ENCODE assay signal across 16 cellular contexts in genomic region chr17:2008332-2009126, GRCh38. TPM values are rescaled to one million over a fixed set of nuclear protein-coding genes. Genes with fewer than 3 reads are reported as not detected.
"Had no signal": no experiment of that assay in that cellular context is flagged by ENCODE, and none has a peak within 500 bp of the region (broad histone marks: within the 10 kb centered on the region; RNA-seq: fewer than 3 reads in every experiment).

No MANE protein-coding gene starts in this region.

- ATAC-seq: activated T-cell treated with anti-CD3 and anti-CD28 coated beads, Interleukin-2, amount 50 U/mL, for 72 hours; foreskin keratinocyte; natural killer cell treated with Interleukin-12 subunit alpha and Interleukin-12 subunit beta and Interleukin-15 and Interleukin-18, amount 100 ng/mL, for 72 hours; stimulated activated naive CD8-positive, alpha-beta T cell treated with anti-CD3 and anti-CD28 coated beads, Interleukin-15, Interleukin-2, amounts not matched to agents 100 U/mL and 50 U/mL, for 24 hours had no signal

- H3K4me1 ChIP-seq: foreskin keratinocyte, sigmoid colon, uterus had no signal

- H3K4me3 ChIP-seq: cardiac muscle cell, sigmoid colon, thoracic aorta, uterus had no signal

- H3K27ac ChIP-seq: cardiac muscle cell, foreskin keratinocyte, sigmoid colon, thoracic aorta, uterus had no signal

- H3K36me3 ChIP-seq: cardiac muscle cell, sigmoid colon, thoracic aorta, uterus had no signal

- H3K9me3 ChIP-seq: thoracic aorta, uterus had no signal

- DNase-seq: activated CD4-positive, alpha-beta memory T cell treated with anti-CD3 and anti-CD28 coated beads for 36 hours; activated CD4-positive, CD25-positive, alpha-beta regulatory T cell treated with anti-CD3 and anti-CD28 coated beads, Interleukin-2, amount 50 U/mL, for 72 hours; activated gamma-delta T cell treated with Interleukin-2 at 50 U/mL for 16 hours; activated naive CD8-positive, alpha-beta T cell treated with anti-CD3 and anti-CD28 coated beads, Interleukin-2, amount 10 ng/mL, durations not matched to agents 7 days and 5 days; activated T-cell treated with anti-CD3 and anti-CD28 coated beads, Interleukin-2, amount 50 U/mL, for 72 hours; anterior cingulate cortex; foreskin keratinocyte; sigmoid colon; stimulated activated CD4-positive, alpha-beta T cell treated with anti-CD3 and anti-CD28 coated beads, Interleukin-2, amount 100 ng/mL, for 48 hours; stimulated activated CD8-positive, alpha-beta memory T cell treated with anti-CD3 and anti-CD28 coated beads, Interleukin-4, amount 100 ng/mL, for 48 hours; stimulated activated naive CD8-positive, alpha-beta T cell treated with anti-CD3 and anti-CD28 coated beads, Interleukin-15, Interleukin-2, amounts not matched to agents 100 U/mL and 50 U/mL, for 24 hours; uterus had no signal

- H3K27me3 ChIP-seq: cardiac muscle cell, foreskin keratinocyte, uterus had no signal

RNA-seq across cellular contexts. Expression of gene RTN4RL1, which starts 16.6 kb away (rescaled TPM):
- total RNA-seq: endothelial cell of umbilical vein; natural killer cell treated with Interleukin-12 subunit alpha and Interleukin-12 subunit beta and Interleukin-15 and Interleukin-18, amount 100 ng/mL, for 72 hours had no signal
